In the genomic region with DNA sequence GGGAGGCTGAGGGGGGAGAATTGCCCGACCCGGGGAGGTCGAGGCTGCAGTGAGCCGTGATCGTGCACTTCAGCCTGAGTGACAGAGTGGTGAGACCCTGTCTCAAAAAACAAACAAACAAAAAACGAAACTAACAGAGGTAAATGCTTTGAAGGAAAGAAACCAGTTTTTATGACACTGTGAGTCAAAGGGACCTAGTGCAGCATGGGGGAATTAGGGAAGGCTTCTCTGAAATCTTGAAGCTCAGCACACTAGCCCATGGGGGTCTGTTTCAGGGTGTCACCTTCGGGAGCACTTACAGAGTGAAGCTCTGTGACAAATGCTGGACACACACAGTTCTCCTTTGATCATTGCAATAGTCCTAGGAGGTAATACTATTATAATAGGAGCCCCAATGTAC, we compare ENCODE assay signal across 11 cellular contexts. TPM values are rescaled to one million over a fixed set of nuclear protein-coding genes. Genes with fewer than 3 reads are reported as not detected.
DNase-seq lines count a peak whose midpoint lies in the region; ATAC-seq and TF ChIP-seq lines count a peak whose summit lies in the region.
"Had no signal": no experiment of that assay in that cellular context is flagged by ENCODE, and none has a peak within 500 bp of the region (broad histone marks: within the 10 kb centered on the region; RNA-seq: fewer than 3 reads in every experiment).

No MANE protein-coding gene starts in this region.

- peak overlapping the region; percentile 79 for H3K4me2 ChIP-seq in smooth muscle cell

- DNase-seq in activated CD8-positive, alpha-beta T cell treated with anti-CD3 and anti-CD28 coated beads for 36 hours = no peak
- DNase-seq in right cardiac atrium (no peak), smooth muscle cell (lab: John Stamatoyannopoulos, UW; ENCODE audit: unreplicated experiment) (no peak), NCI-H2227 (lab: John Stamatoyannopoulos, UW; ENCODE audit: unreplicated experiment) (no peak), NCI-H2029 (lab: John Stamatoyannopoulos, UW) (no peak), omental fat pad (ENCODE audit: low spot score) (no peak), NCI-H1092 (lab: John Stamatoyannopoulos, UW) (no peak)
- DNase-seq: activated effector memory CD4-positive, alpha-beta T cell treated with Interleukin-2 at 50 U/mL for 16 hours; immature natural killer cell had no signal

- intact Hi-C loops in activated CD8-positive, alpha-beta T cell treated with anti-CD3 and anti-CD28 coated beads for 36 hours (cut with micrococcal nuclease) = no loop called here
- intact Hi-C loops in right cardiac atrium (cut with DNase I) = no loop called here

- H3K4me3 ChIP-seq in HUES48 (ENCODE audit: low read depth, low read length) = no peak overlapping the region
- H3K4me3 ChIP-seq in right cardiac atrium (ENCODE audit: low read length) = no peak overlapping the region
- no peak overlapping the region for H3K4me3 ChIP-seq in smooth muscle cell

- H3K79me2 ChIP-seq in smooth muscle cell (ENCODE audit: low read depth) = no peaks in the 10 kb centered on the region

- no peak for TF ChIP-seq CTCF in activated CD8-positive, alpha-beta T cell treated with anti-CD3 and anti-CD28 coated beads for 36 hours (IDR thresholded peaks at IDR 0.05)
- no peak for TF ChIP-seq CTCF in smooth muscle cell (IDR thresholded peaks at IDR 0.05; ENCODE audit: borderline replicate concordance, insufficient read depth, poor library complexity, severe bottlenecking)
- TF ChIP-seq CTCF in omental fat pad (IDR thresholded peaks at IDR 0.05) = no peak

- H3K4me1 ChIP-seq in HUES48 (ENCODE audit: control insufficient read depth, insufficient read depth, low read length) (peaks cover 17% of the 10 kb centered on the region), right cardiac atrium (ENCODE audit: control insufficient read depth, insufficient read depth, low read length) (peaks cover 2% of the 10 kb centered on the region), smooth muscle cell (ENCODE audit: low read depth) (peaks cover 7% of the 10 kb centered on the region)

- POLR2A ChIA-PET in activated CD8-positive, alpha-beta T cell treated with anti-CD3 and anti-CD28 coated beads for 36 hours (lab: Charles Lee) = interaction anchor here (1.3 kb wide), 1 partner anchor 11 kb away, joined by 3 read pairs; no protein-coding TSS in a partner anchor

- H3K9ac ChIP-seq in HUES48 (ENCODE audit: low read depth, low read length) (no peak overlapping the region), smooth muscle cell (ENCODE audit: low read depth) (peak overlapping the region; percentile 77)

- H3K27me3 Mint-ChIP-seq in activated CD8-positive, alpha-beta T cell treated with anti-CD3 and anti-CD28 coated beads for 36 hours = peaks cover 5% of the 10 kb centered on the region

- peaks cover 51% of the 10 kb centered on the region for H3F3A ChIP-seq in smooth muscle cell (ENCODE audit: low read depth)

- H3K9me3 ChIP-seq in HUES48 (ENCODE audit: control insufficient read depth, insufficient read depth, low read length) (no peaks in the 10 kb centered on the region), right cardiac atrium (ENCODE audit: control insufficient read depth, low read length) (no peaks in the 10 kb centered on the region), smooth muscle cell (replicated peaks; ENCODE audit: low read depth) (no peaks in the 10 kb centered on the region)

- no peaks in the 10 kb centered on the region for H3K36me3 Mint-ChIP-seq in activated CD8-positive, alpha-beta T cell treated with anti-CD3 and anti-CD28 coated beads for 36 hours (ENCODE audit: low read depth)
- H3K36me3 Mint-ChIP-seq: IgD-negative memory B cell, immature natural killer cell had no signal

- H4K20me1 ChIP-seq in smooth muscle cell (ENCODE audit: low read depth) = no peaks in the 10 kb centered on the region

- peak overlapping the region; percentile 54 for H3K27ac Mint-ChIP-seq in activated CD8-positive, alpha-beta T cell treated with anti-CD3 and anti-CD28 coated beads for 36 hours

- H3K36me3 ChIP-seq in HUES48 (ENCODE audit: control insufficient read depth, insufficient read depth, low read length) = no peaks in the 10 kb centered on the region
- H3K36me3 ChIP-seq in smooth muscle cell (ENCODE audit: low read depth) = no peaks in the 10 kb centered on the region

- CTCF ChIA-PET in activated CD8-positive, alpha-beta T cell treated with anti-CD3 and anti-CD28 coated beads for 36 hours (lab: Charles Lee) = no interaction called here

- no peak overlapping the region for H2AFZ ChIP-seq in smooth muscle cell (ENCODE audit: low read depth)

- H3K27me3 ChIP-seq in HUES48 (ENCODE audit: control insufficient read depth, insufficient read depth, low read length) (no peaks in the 10 kb centered on the region), right cardiac atrium (ENCODE audit: control insufficient read depth, insufficient read depth) (no peaks in the 10 kb centered on the region), smooth muscle cell (ENCODE audit: low read depth) (no peaks in the 10 kb centered on the region)

- WGBS in right cardiac atrium = 75% methylated on average over 7 of the region's 7 CpGs
- 70% methylated on average over 7 of the region's 7 CpGs for WGBS in smooth muscle cell (ENCODE audit: low lambda C conversion rate)

- peak overlapping the region; percentile 88 for H3K27ac ChIP-seq in HUES48 (ENCODE audit: low read depth, low read length)
- H3K27ac ChIP-seq in right cardiac atrium (ENCODE audit: low read length) = peak overlapping the region; percentile 79
- peak overlapping the region; percentile 95 for H3K27ac ChIP-seq in smooth muscle cell (ENCODE audit: low read depth)

- H3K4me3 Mint-ChIP-seq in activated CD8-positive, alpha-beta T cell treated with anti-CD3 and anti-CD28 coated beads for 36 hours = no peak overlapping the region

- H3K9me3 Mint-ChIP-seq in activated CD8-positive, alpha-beta T cell treated with anti-CD3 and anti-CD28 coated beads for 36 hours = peaks cover 4% of the 10 kb centered on the region
- H3K9me3 Mint-ChIP-seq: immature natural killer cell had no signal

- peaks cover 32% of the 10 kb centered on the region for H3K4me1 Mint-ChIP-seq in activated CD8-positive, alpha-beta T cell treated with anti-CD3 and anti-CD28 coated beads for 36 hours (ENCODE audit: low read depth)

- ATAC-seq in activated CD8-positive, alpha-beta T cell treated with anti-CD3 and anti-CD28 coated beads for 36 hours = no peak
- ATAC-seq in right cardiac atrium = no peak
- no peak for ATAC-seq in omental fat pad (ENCODE audit: low FRiP score)

RNA-seq across cellular contexts. Expression of a gene that starts 16.6 kb away (rescaled TPM):
- total RNA-seq in activated CD8-positive, alpha-beta T cell treated with anti-CD3 and anti-CD28 coated beads for 36 hours = 1 to 10 TPM; 1.3 to 1.9 TPM
- total RNA-seq in right cardiac atrium (10 to 100 TPM; 16.9 to 37.0 (median 22.0) TPM), smooth muscle cell (26.4 and 27.5 TPM in 2 replicates), omental fat pad (10 to 100 TPM; 58.9 to 92.5 (median 75.7) TPM)
- polyA plus RNA-seq in right cardiac atrium (5.8 TPM), smooth muscle cell (16.4 and 19.4 TPM in 2 replicates)

RNA-seq across cellular contexts. Expression of a gene that starts 37.7 kb away (rescaled TPM):
- total RNA-seq in activated CD8-positive, alpha-beta T cell treated with anti-CD3 and anti-CD28 coated beads for 36 hours = under 1 TPM in 1 of 2 experiments, not detected in 1; 0.59 TPM
- 1 to 10 TPM in 2 of 4 donors, under 1 TPM in 2; 0.86 to 1.3 (median 1.1) TPM for total RNA-seq in right cardiac atrium
- 0.68 TPM for polyA plus RNA-seq in right cardiac atrium
- total RNA-seq in smooth muscle cell = 2.0 and 2.2 TPM in 2 replicates
- 3.9 and 4.0 TPM in 2 replicates for polyA plus RNA-seq in smooth muscle cell
- total RNA-seq in omental fat pad = 10 to 100 TPM in 1 of 4 donors, 1 to 10 TPM in 3; 3.0 to 15.9 (median 7.1) TPM
- polyA plus RNA-seq: immature natural killer cell had no signal
